ENCODE assay signal across 8 cellular contexts in the genomic region with DNA sequence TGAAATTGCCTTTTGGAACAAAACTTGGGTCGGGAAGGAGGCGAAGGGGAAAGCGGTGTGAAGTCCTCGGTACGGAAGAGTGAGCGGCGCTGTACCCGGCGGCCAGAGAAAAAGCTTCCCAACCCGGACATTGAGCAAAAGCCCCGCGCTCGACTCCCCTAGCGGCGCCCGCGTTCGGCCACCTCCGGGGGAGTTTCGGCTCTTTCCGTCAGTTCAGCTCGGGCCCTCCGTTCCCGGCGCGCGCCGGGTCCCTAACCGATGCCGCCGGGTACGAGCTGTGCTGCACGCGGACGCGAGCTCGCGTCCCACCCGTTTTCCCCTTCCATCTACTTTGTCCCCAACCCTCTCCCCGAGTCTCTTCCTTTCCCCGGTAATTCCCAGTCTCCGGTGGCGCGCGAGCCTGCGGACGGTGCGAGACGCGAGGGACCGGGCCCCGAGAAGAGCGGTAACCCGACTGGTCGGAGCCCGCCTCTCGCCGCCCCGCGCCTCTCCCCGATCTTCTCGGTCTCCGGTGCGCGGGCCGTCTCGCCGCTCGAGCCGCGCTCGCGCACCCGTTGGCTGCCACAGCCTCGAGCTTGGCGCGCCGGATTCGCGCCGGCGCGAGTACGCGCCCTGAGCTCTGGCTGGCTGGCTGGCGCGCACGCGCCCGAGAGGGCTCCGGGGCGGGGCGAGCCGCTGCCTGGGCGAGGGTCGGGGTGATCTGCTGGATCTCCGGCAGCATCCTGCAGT. TPM values are rescaled to one million over a fixed set of nuclear protein-coding genes. Genes with fewer than 3 reads are reported as not detected.
A peak's percentile ranks its signal among the peaks of the same experiment; 100 is the strongest.
DNase-seq lines count a peak whose midpoint lies in the region; ATAC-seq, FAIRE-seq and TF ChIP-seq lines count a peak whose summit lies in the region.

No MANE protein-coding gene starts in this region.

- TF ChIP-seq CTCF in GM06990 (IDR thresholded peaks at IDR 0.05; ENCODE audit: insufficient read depth, low read length, poor library complexity, severe bottlenecking), result peak; percentile 27
- TF ChIP-seq CTCF in pancreas (IDR thresholded peaks at IDR 0.05), result peak in 2 of 4 donors; percentile 13 to 25
- TF ChIP-seq CTCF in thyroid gland (IDR thresholded peaks at IDR 0.05), result peak in 4 of 6 experiments; percentile 23 to 39 (median 30)

- ATAC-seq in HG02571 (IDR thresholded peaks at IDR 0.05; ENCODE audit: unreplicated experiment) (peak; percentile 59), SK-N-SH treated with all-trans-retinoic acid at 6 μM for 48 hours (peak; percentile 85), Right ventricle myocardium inferior (peak; percentile 95), pancreas (peak; percentile 87 to 92 (median 90))

- DNase-seq in GM06990 (ENCODE audit: extremely low read depth, insufficient read length) (peak; percentile 98), NCI-H1092 (lab: John Stamatoyannopoulos, UW) (peak; percentile 89), Right ventricle myocardium inferior (ENCODE audit: missing footprints) (peak; percentile 92), pancreas (peak; percentile 81 to 95 (median 90)), thyroid gland (peak; percentile 85 to 87)

- H3K27me3 ChIP-seq in GM06990 (replicated peaks; ENCODE audit: control insufficient read depth, insufficient read depth, low read length) (no peaks in the 10 kb centered on the region), pancreas (no peaks in the 10 kb centered on the region), thyroid gland (no peaks in the 10 kb centered on the region)

- no peaks in the 10 kb centered on the region for H3K36me3 ChIP-seq in GM06990 (ENCODE audit: control insufficient read depth, insufficient read depth, low read length)
- no peaks in the 10 kb centered on the region for H3K36me3 ChIP-seq in pancreas
- H3K36me3 ChIP-seq in thyroid gland, result no peaks in the 10 kb centered on the region

- FAIRE-seq in pancreas (lab: Jason Lieb, UNC), result no peak

- no peaks in the 10 kb centered on the region for H3K9me3 Mint-ChIP-seq in activated naive CD8-positive, alpha-beta T cell (ENCODE audit: low read depth)

- H3K9me3 ChIP-seq in pancreas, result no peaks in the 10 kb centered on the region
- no peaks in the 10 kb centered on the region for H3K9me3 ChIP-seq in thyroid gland

- no peaks in the 10 kb centered on the region for H3K36me3 Mint-ChIP-seq in activated naive CD8-positive, alpha-beta T cell

- no peaks in the 10 kb centered on the region for H3K27me3 Mint-ChIP-seq in activated naive CD8-positive, alpha-beta T cell

- H3K27ac ChIP-seq in pancreas, result peak overlapping the region; percentile 74 to 93 (median 85)
- peak overlapping the region; percentile 63 to 97 (median 95) for H3K27ac ChIP-seq in thyroid gland

- peaks cover 0 to 12% (median 12%) of the 10 kb centered on the region in 3 donors for H3K4me1 ChIP-seq in pancreas
- H3K4me1 ChIP-seq in thyroid gland, result peaks cover 6 to 9% of the 10 kb centered on the region in 2 donors

- peak overlapping the region; percentile 87 for H3K4me3 Mint-ChIP-seq in activated naive CD8-positive, alpha-beta T cell

- intact Hi-C loops in Right ventricle myocardium inferior (cut with DNase I), result no loop called here
- intact Hi-C loops in pancreas (cut with DNase I), result loop anchor here in 1 of 3 donors (10.0 kb wide), 1 partner anchor 208 kb away; no protein-coding TSS in a partner anchor
- intact Hi-C loops in thyroid gland (cut with DNase I), result loop anchor here (10.0 kb wide), 1 partner anchor 208 kb away; no protein-coding TSS in a partner anchor

- H3K4me3 ChIP-seq in GM06990 (replicated peaks; ENCODE audit: low read depth, low read length) (peak overlapping the region; percentile 94), pancreas (peak overlapping the region; percentile 74 to 87 (median 84)), thyroid gland (replicated peaks in 1 of 3) (peak overlapping the region; percentile 26 to 79 (median 79))

- peaks cover 27% of the 10 kb centered on the region for H3K4me1 Mint-ChIP-seq in activated naive CD8-positive, alpha-beta T cell (ENCODE audit: low read depth)

- H3K27ac Mint-ChIP-seq in activated naive CD8-positive, alpha-beta T cell, result peak overlapping the region; percentile 97

- 0% methylated on average over 82 to 97 of the region's 97 CpGs for WGBS in pancreas, 2 donors
- 1 to 2% methylated on average over 37 to 55 of the region's 97 CpGs for WGBS in thyroid gland, 2 donors

- peak in 1 of 2 donors; percentile 80 for TF ChIP-seq POLR2A in thyroid gland (IDR thresholded peaks at IDR 0.05)

TF ChIP-seq in SK-N-SH treated with all-trans-retinoic acid at 6 μM for 48 hours, 23 proteins besides CTCF, POLR2A, EP300 and RAD21:
- TF ChIP-seq CSDC2 (CRISPR knock-in tag; IDR thresholded peaks at IDR 0.05) (no peak), SNAI2 (CRISPR knock-in tag; IDR thresholded peaks at IDR 0.05) (no peak; the same call in 1 of the 2 replicates), OSR1 (CRISPR knock-in tag; IDR thresholded peaks at IDR 0.05) (no peak), ZFP3 (CRISPR knock-in tag; IDR thresholded peaks at IDR 0.05) (peak; percentile 70; the same call in 1 of the 2 replicates), ZNF70 (CRISPR knock-in tag; IDR thresholded peaks at IDR 0.05) (no peak), ISL1 (CRISPR knock-in tag; IDR thresholded peaks at IDR 0.05) (no peak), GLIS3 (CRISPR knock-in tag; IDR thresholded peaks at IDR 0.05) (peak; percentile 73; the same call in 1 of the 2 replicates), ZNF565 (CRISPR knock-in tag; conservative IDR thresholded peaks at IDR 0.05; ENCODE audit: low read depth) (no peak), TCF4 (CRISPR knock-in tag; IDR thresholded peaks at IDR 0.05; ENCODE audit: borderline replicate concordance) (no peak)
- TF ChIP-seq, protein P1, sequence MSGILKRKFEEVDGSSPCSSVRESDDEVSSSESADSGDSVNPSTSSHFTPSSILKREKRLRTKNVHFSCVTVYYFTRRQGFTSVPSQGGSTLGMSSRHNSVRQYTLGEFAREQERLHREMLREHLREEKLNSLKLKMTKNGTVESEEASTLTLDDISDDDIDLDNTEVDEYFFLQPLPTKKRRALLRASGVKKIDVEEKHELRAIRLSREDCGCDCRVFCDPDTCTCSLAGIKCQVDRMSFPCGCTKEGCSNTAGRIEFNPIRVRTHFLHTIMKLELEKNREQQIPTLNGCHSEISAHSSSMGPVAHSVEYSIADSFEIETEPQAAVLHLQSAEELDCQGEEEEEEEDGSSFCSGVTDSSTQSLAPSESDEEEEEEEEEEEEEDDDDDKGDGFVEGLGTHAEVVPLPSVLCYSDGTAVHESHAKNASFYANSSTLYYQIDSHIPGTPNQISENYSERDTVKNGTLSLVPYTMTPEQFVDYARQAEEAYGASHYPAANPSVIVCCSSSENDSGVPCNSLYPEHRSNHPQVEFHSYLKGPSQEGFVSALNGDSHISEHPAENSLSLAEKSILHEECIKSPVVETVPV (CRISPR knock-in tag; IDR thresholded peaks at IDR 0.05), result no peak
- TF ChIP-seq, protein P2, sequence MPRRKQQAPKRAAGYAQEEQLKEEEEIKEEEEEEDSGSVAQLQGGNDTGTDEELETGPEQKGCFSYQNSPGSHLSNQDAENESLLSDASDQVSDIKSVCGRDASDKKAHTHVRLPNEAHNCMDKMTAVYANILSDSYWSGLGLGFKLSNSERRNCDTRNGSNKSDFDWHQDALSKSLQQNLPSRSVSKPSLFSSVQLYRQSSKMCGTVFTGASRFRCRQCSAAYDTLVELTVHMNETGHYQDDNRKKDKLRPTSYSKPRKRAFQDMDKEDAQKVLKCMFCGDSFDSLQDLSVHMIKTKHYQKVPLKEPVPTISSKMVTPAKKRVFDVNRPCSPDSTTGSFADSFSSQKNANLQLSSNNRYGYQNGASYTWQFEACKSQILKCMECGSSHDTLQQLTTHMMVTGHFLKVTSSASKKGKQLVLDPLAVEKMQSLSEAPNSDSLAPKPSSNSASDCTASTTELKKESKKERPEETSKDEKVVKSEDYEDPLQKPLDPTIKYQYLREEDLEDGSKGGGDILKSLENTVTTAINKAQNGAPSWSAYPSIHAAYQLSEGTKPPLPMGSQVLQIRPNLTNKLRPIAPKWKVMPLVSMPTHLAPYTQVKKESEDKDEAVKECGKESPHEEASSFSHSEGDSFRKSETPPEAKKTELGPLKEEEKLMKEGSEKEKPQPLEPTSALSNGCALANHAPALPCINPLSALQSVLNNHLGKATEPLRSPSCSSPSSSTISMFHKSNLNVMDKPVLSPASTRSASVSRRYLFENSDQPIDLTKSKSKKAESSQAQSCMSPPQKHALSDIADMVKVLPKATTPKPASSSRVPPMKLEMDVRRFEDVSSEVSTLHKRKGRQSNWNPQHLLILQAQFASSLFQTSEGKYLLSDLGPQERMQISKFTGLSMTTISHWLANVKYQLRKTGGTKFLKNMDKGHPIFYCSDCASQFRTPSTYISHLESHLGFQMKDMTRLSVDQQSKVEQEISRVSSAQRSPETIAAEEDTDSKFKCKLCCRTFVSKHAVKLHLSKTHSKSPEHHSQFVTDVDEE (CRISPR knock-in tag; IDR thresholded peaks at IDR 0.05), result peak; percentile 91
- TF ChIP-seq, protein P3, sequence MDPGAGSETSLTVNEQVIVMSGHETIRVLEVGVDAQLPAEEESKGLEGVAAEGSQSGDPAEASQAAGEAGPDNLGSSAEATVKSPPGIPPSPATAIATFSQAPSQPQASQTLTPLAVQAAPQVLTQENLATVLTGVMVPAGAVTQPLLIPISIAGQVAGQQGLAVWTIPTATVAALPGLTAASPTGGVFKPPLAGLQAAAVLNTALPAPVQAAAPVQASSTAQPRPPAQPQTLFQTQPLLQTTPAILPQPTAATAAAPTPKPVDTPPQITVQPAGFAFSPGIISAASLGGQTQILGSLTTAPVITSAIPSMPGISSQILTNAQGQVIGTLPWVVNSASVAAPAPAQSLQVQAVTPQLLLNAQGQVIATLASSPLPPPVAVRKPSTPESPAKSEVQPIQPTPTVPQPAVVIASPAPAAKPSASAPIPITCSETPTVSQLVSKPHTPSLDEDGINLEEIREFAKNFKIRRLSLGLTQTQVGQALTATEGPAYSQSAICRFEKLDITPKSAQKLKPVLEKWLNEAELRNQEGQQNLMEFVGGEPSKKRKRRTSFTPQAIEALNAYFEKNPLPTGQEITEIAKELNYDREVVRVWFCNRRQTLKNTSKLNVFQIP (CRISPR knock-in tag; IDR thresholded peaks at IDR 0.05; ENCODE audit: borderline replicate concordance, low read depth), result no peak

RNA-seq across cellular contexts. Expression of a gene that starts 0.4 kb away (rescaled TPM):
- 6.4 TPM for total RNA-seq in Right ventricle myocardium inferior
- total RNA-seq in pancreas, result 10 to 100 TPM in 2 of 6 donors, 1 to 10 TPM in 4; 7.2 to 12.5 (median 8.6) TPM
- 10 to 100 TPM; 10.1 to 10.6 TPM for polyA plus RNA-seq in pancreas
- total RNA-seq in thyroid gland, result 10 to 100 TPM; 24.7 to 37.8 (median 30.1) TPM

RNA-seq across cellular contexts. Expression of a gene that starts 20.1 kb away (rescaled TPM):
- not detected for total RNA-seq in Right ventricle myocardium inferior
- 10 to 100 TPM in 2 of 6 donors, 1 to 10 TPM in 4; 5.6 to 11.9 (median 8.3) TPM for total RNA-seq in pancreas
- 1 to 10 TPM; 4.0 to 7.6 TPM for polyA plus RNA-seq in pancreas
- total RNA-seq in thyroid gland, result 10 to 100 TPM; 10.3 to 19.5 (median 17.5) TPM

RNA-seq across cellular contexts. Expression of a gene that starts 29.8 kb away (rescaled TPM):
- total RNA-seq in Right ventricle myocardium inferior (not detected), pancreas (not detected), thyroid gland (1 to 10 TPM in 1 of 4 donors, under 1 TPM in 2, not detected in 1; 0.67 to 1.2 (median 0.73) TPM)
- polyA plus RNA-seq in pancreas, result not detected

RNA-seq across cellular contexts. Expression of a gene that starts 43.8 kb away (rescaled TPM):
- total RNA-seq in Right ventricle myocardium inferior (0.97 TPM), pancreas (1 to 10 TPM in 1 of 6 donors, under 1 TPM in 4, not detected in 1; 0.08 to 1.3 (median 0.41) TPM), thyroid gland (1 to 10 TPM in 1 of 4 donors, under 1 TPM in 2, not detected in 1; 0.56 to 2.6 (median 0.96) TPM)
- polyA plus RNA-seq in pancreas, result under 1 TPM; 0.46 to 0.52 TPM

Comparison
In these comparisons a context has a peak if more than half of its experiments do, and no peak if none do; other contexts are left out.
1. Peak in every context shown above with its lines: DNase-seq, ATAC-seq, H3K4me3 ChIP-seq and H3K27ac ChIP-seq.